14 cellular contexts compared by ENCODE assay signal in the genomic region with DNA sequence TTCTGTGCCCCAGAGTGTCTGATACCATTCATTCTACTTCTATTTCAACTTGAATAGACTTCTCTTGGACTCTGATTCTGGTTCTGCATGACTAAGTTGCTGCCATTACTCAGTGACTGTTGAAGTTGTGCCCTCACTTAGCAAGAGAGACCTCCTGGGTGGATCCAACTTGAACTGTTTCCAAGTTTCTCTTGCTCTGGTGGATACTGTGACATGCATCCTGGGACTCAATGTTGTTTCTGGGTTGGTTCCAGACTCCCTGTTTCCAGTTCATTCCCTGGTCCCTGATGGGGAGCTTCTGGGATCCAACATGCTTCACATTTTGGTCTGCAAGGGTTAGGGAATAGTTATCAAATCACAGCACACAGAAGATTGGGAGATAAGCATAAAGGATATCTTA. TPM values are rescaled to one million over a fixed set of nuclear protein-coding genes. Genes with fewer than 3 reads are reported as not detected.
DNase-seq lines count a peak whose midpoint lies in the region; ATAC-seq and TF ChIP-seq lines count a peak whose summit lies in the region.
"Had no signal": no experiment of that assay in that cellular context is flagged by ENCODE, and none has a peak within 500 bp of the region (broad histone marks: within the 10 kb centered on the region; RNA-seq: fewer than 3 reads in every experiment).

No MANE protein-coding gene starts in this region.

- H3K36me3 ChIP-seq in MG63 (no peaks in the 10 kb centered on the region), mesenchymal stem cell (ENCODE audit: control insufficient read depth in 1 of 2, insufficient read depth in 2 of 2, low read depth in 1 of 2, low read length in 2 of 2) (no peaks in the 10 kb centered on the region)
- H3K36me3 ChIP-seq: BLaER1 had no signal

- no peak overlapping the region for H3K4me2 ChIP-seq in mesenchymal stem cell (ENCODE audit: low read length, poor library complexity, severe bottlenecking)
- H3K4me2 ChIP-seq: BLaER1 had no signal

- peak overlapping the region; percentile 67 for H3K27ac ChIP-seq in mesenchymal stem cell (ENCODE audit: low read length, poor library complexity, severe bottlenecking)
- H3K27ac ChIP-seq: BLaER1 had no signal

- no peak overlapping the region for H4K91ac ChIP-seq in mesenchymal stem cell (ENCODE audit: low read length)

- H3K9me3 Mint-ChIP-seq in activated T-helper 2 cell treated with anti-CD3 and anti-CD28 coated beads, Interferon-gamma antibody, Interleukin-2, Interleukin-4, amounts not matched to agents 10 μg/mL and 5 μg/mL and 100 μg/mL, durations not matched to agents 14 hours and 24 hours and 36 hours, result no peaks in the 10 kb centered on the region
- H3K9me3 Mint-ChIP-seq: activated naive CD4-positive, alpha-beta T cell treated with anti-CD3 and anti-CD28 coated beads for 36 hours had no signal

- no peak for ATAC-seq in HG03159 (IDR thresholded peaks at IDR 0.05; ENCODE audit: unreplicated experiment)
- no peak for ATAC-seq in HG02798 (IDR thresholded peaks at IDR 0.05; ENCODE audit: poor library complexity, unreplicated experiment)
- ATAC-seq in HG03521 (IDR thresholded peaks at IDR 0.05; ENCODE audit: unreplicated experiment), result no peak

- no peak overlapping the region for H2AK5ac ChIP-seq in mesenchymal stem cell (ENCODE audit: low read length, severe bottlenecking)

- H4K8ac ChIP-seq in mesenchymal stem cell (ENCODE audit: low read length), result no peak overlapping the region

- DNase-seq in EH (ENCODE audit: low read depth) (peak; percentile 87), MG63 (peak; percentile 49), cardiac fibroblast (ENCODE audit: low read depth in 2 of 2) (peak; percentile 12 to 13), mesenchymal stem cell (no peak)
- no peak for DNase-seq in activated T-helper 2 cell treated with anti-CD3 and anti-CD28 coated beads, Interferon-gamma antibody, Interleukin-2, Interleukin-4, amounts not matched to agents 10 μg/mL and 5 μg/mL and 100 μg/mL, durations not matched to agents 14 hours and 24 hours and 36 hours (ENCODE audit: low spot score)
- DNase-seq: activated naive CD4-positive, alpha-beta T cell treated with anti-CD3 and anti-CD28 coated beads for 36 hours; DND-41; NCI-H510A; OCI-M1; posterior cingulate gyrus had no signal

- H3K4me1 Mint-ChIP-seq in activated T-helper 2 cell treated with anti-CD3 and anti-CD28 coated beads, Interferon-gamma antibody, Interleukin-2, Interleukin-4, amounts not matched to agents 10 μg/mL and 5 μg/mL and 100 μg/mL, durations not matched to agents 14 hours and 24 hours and 36 hours (ENCODE audit: low read depth), result peaks cover 2% of the 10 kb centered on the region

- H3K4ac ChIP-seq in mesenchymal stem cell (ENCODE audit: low read depth in 1 of 2, low read length in 2 of 2), result no peak overlapping the region

- intact Hi-C loops in activated T-helper 2 cell treated with anti-CD3 and anti-CD28 coated beads, Interferon-gamma antibody, Interleukin-2, Interleukin-4, amounts not matched to agents 10 μg/mL and 5 μg/mL and 100 μg/mL, durations not matched to agents 14 hours and 24 hours and 36 hours (cut with micrococcal nuclease), result no loop called here

- no peak overlapping the region for H2AFZ ChIP-seq in mesenchymal stem cell (ENCODE audit: low read depth, low read length)

- no peak overlapping the region for H3K9ac ChIP-seq in mesenchymal stem cell (ENCODE audit: low read length)
- H3K9ac ChIP-seq: BLaER1 had no signal

- peaks cover 10% of the 10 kb centered on the region for H3K4me1 ChIP-seq in mesenchymal stem cell (ENCODE audit: control insufficient read depth, insufficient read depth, low read depth, low read length)

- H2BK5ac ChIP-seq in mesenchymal stem cell (ENCODE audit: low read depth, low read length, poor library complexity, severe bottlenecking), result no peak overlapping the region

- H2BK15ac ChIP-seq in mesenchymal stem cell (ENCODE audit: low read depth, poor library complexity, severe bottlenecking), result no peak overlapping the region

- H3K9me3 ChIP-seq in MG63, result peaks cover 2% of the 10 kb centered on the region; the same call in 1 of the 2 replicates
- no peaks in the 10 kb centered on the region for H3K9me3 ChIP-seq in mesenchymal stem cell (ENCODE audit: control insufficient read depth, low read length)
- H3K9me3 ChIP-seq: BLaER1 had no signal

- H3K36me3 Mint-ChIP-seq in activated T-helper 2 cell treated with anti-CD3 and anti-CD28 coated beads, Interferon-gamma antibody, Interleukin-2, Interleukin-4, amounts not matched to agents 10 μg/mL and 5 μg/mL and 100 μg/mL, durations not matched to agents 14 hours and 24 hours and 36 hours (ENCODE audit: low read depth), result no peaks in the 10 kb centered on the region

- H3K27me3 Mint-ChIP-seq in activated T-helper 2 cell treated with anti-CD3 and anti-CD28 coated beads, Interferon-gamma antibody, Interleukin-2, Interleukin-4, amounts not matched to agents 10 μg/mL and 5 μg/mL and 100 μg/mL, durations not matched to agents 14 hours and 24 hours and 36 hours (ENCODE audit: low read depth), result peaks cover 4% of the 10 kb centered on the region

- H3K23ac ChIP-seq in mesenchymal stem cell (ENCODE audit: low read length in 2 of 2), result no peak overlapping the region

- no peak overlapping the region for H3K27ac Mint-ChIP-seq in activated T-helper 2 cell treated with anti-CD3 and anti-CD28 coated beads, Interferon-gamma antibody, Interleukin-2, Interleukin-4, amounts not matched to agents 10 μg/mL and 5 μg/mL and 100 μg/mL, durations not matched to agents 14 hours and 24 hours and 36 hours
- H3K27ac Mint-ChIP-seq: activated naive CD4-positive, alpha-beta T cell treated with anti-CD3 and anti-CD28 coated beads for 36 hours had no signal

- H3K79me1 ChIP-seq in mesenchymal stem cell (replicated peaks; ENCODE audit: low read length, poor library complexity, severe bottlenecking), result no peaks in the 10 kb centered on the region

- H3K4me3 ChIP-seq in MG63, result no peak overlapping the region
- no peak overlapping the region for H3K4me3 ChIP-seq in cardiac fibroblast (replicated peaks in 1 of 2; ENCODE audit: low read depth in 2 of 2, low read length in 2 of 2)
- H3K4me3 ChIP-seq in mesenchymal stem cell (ENCODE audit: insufficient read depth in 1 of 2, low read depth in 1 of 2, low read length in 2 of 2), result no peak overlapping the region
- H3K4me3 ChIP-seq: BLaER1 had no signal

- H3K27me3 ChIP-seq in MG63 (no peaks in the 10 kb centered on the region), mesenchymal stem cell (ENCODE audit: control insufficient read depth in 1 of 2, insufficient read depth in 1 of 2, low read length in 2 of 2) (peaks cover 0 to 3% of the 10 kb centered on the region in 2 experiments)
- H3K27me3 ChIP-seq: BLaER1 had no signal

- no peak overlapping the region for H3K18ac ChIP-seq in mesenchymal stem cell (ENCODE audit: low read depth in 1 of 2, low read length in 2 of 2)

- TF ChIP-seq CTCF in cardiac fibroblast (IDR thresholded peaks at IDR 0.05; ENCODE audit: low read depth, low read length), result no peak

- H3K14ac ChIP-seq in mesenchymal stem cell (ENCODE audit: low read length in 2 of 2), result no peak overlapping the region

- H2BK120ac ChIP-seq in mesenchymal stem cell (ENCODE audit: low read depth, low read length), result no peak overlapping the region

- no peak overlapping the region for H3K4me3 Mint-ChIP-seq in activated T-helper 2 cell treated with anti-CD3 and anti-CD28 coated beads, Interferon-gamma antibody, Interleukin-2, Interleukin-4, amounts not matched to agents 10 μg/mL and 5 μg/mL and 100 μg/mL, durations not matched to agents 14 hours and 24 hours and 36 hours (ENCODE audit: low read depth)
- H3K4me3 Mint-ChIP-seq: activated naive CD4-positive, alpha-beta T cell treated with anti-CD3 and anti-CD28 coated beads for 36 hours had no signal

- no peak overlapping the region for H2BK12ac ChIP-seq in mesenchymal stem cell (ENCODE audit: low read length in 2 of 2)

RNA-seq across cellular contexts. Expression of gene PRPF18, which starts 26.2 kb away (rescaled TPM):
- total RNA-seq in MG63 (2014; rRNA removed; shearing (Covaris generic); ENCODE audit: low replicate concordance), result 18.3 and 23.8 TPM in 2 replicates
- 15.6 TPM for polyA plus RNA-seq in mesenchymal stem cell (2013, experiment 1 of 2)
- 17.1 TPM for polyA plus RNA-seq in mesenchymal stem cell (2013, experiment 2 of 2)
- total RNA-seq in activated T-helper 2 cell treated with anti-CD3 and anti-CD28 coated beads, Interferon-gamma antibody, Interleukin-2, Interleukin-4, amounts not matched to agents 10 μg/mL and 5 μg/mL and 100 μg/mL, durations not matched to agents 14 hours and 24 hours and 36 hours, result 20.6 and 22.9 TPM in 2 replicates

RNA-seq across cellular contexts. Expression of gene BEND7, which starts 31.8 kb away (rescaled TPM):
- total RNA-seq in MG63 (2014; rRNA removed; shearing (Covaris generic); ENCODE audit: low replicate concordance), result 3.6 and 4.5 TPM in 2 replicates
- 2.9 TPM for polyA plus RNA-seq in mesenchymal stem cell (2013, experiment 1 of 2)
- 3.3 TPM for polyA plus RNA-seq in mesenchymal stem cell (2013, experiment 2 of 2)
- total RNA-seq in activated T-helper 2 cell treated with anti-CD3 and anti-CD28 coated beads, Interferon-gamma antibody, Interleukin-2, Interleukin-4, amounts not matched to agents 10 μg/mL and 5 μg/mL and 100 μg/mL, durations not matched to agents 14 hours and 24 hours and 36 hours, result not detected in 2 replicates
- total RNA-seq: activated naive CD4-positive, alpha-beta T cell treated with anti-CD3 and anti-CD28 coated beads for 36 hours had no signal

Comparison
In these comparisons a context has a peak if more than half of its experiments do, and no peak if none do; other contexts are left out.
1. DNase-seq: peak in EH (single experiment), MG63 (single experiment) and cardiac fibroblast (2 of 2); none in mesenchymal stem cell (single experiment) and activated T-helper 2 cell treated with anti-CD3 and anti-CD28 coated beads, Interferon-gamma antibody, Interleukin-2, Interleukin-4, amounts not matched to agents 10 μg/mL and 5 μg/mL and 100 μg/mL, durations not matched to agents 14 hours and 24 hours and 36 hours (single experiment).